Comparison of ENCODE assay signal across 8 cellular contexts in genomic region chr2:98607741-98608117, GRCh38. TPM values are rescaled to one million over a fixed set of nuclear protein-coding genes. Genes with fewer than 3 reads are reported as not detected.
DNase-seq lines count a peak whose midpoint lies in the region; ATAC-seq and TF ChIP-seq lines count a peak whose summit lies in the region.

No MANE protein-coding gene starts in this region.

- DNase-seq in central memory CD8-positive, alpha-beta T cell (ENCODE audit: low spot score in 2 of 2): no peak
- DNase-seq in lung (ENCODE audit: low spot score) (no peak), upper lobe of left lung (no peak), HUDEP-2 (lab: John Stamatoyannopoulos, UW; ENCODE audit: unreplicated experiment in 76 of 76) (no peak)

- TF ChIP-seq POLR2A in upper lobe of left lung (IDR thresholded peaks at IDR 0.05): no peak

- peak; percentile 10 for ATAC-seq in central memory CD8-positive, alpha-beta T cell (replicated peaks; ENCODE audit: extremely low read depth, poor library complexity, severe bottlenecking)
- ATAC-seq in lung (ENCODE audit: insufficient read depth, low FRiP score) (peak; percentile 8), upper lobe of left lung (ENCODE audit: low FRiP score in 2 of 2) (peak in 1 of 2 donors; percentile 23), GM21786 (IDR thresholded peaks at IDR 0.05; ENCODE audit: unreplicated experiment) (no peak), GM19467 (IDR thresholded peaks at IDR 0.05; ENCODE audit: unreplicated experiment) (no peak)

- no peaks in the 10 kb centered on the region for H3K27me3 Mint-ChIP-seq in IgD-negative memory B cell
- H3K27me3 Mint-ChIP-seq in central memory CD8-positive, alpha-beta T cell: no peaks in the 10 kb centered on the region

- peak overlapping the region; percentile 92 for H3K27ac ChIP-seq in C4-2B
- H3K27ac ChIP-seq in lung (ENCODE audit: low read depth in 1 of 2, low read length in 1 of 2): peak overlapping the region; percentile 96 to 98
- H3K27ac ChIP-seq in upper lobe of left lung: peak overlapping the region; percentile 94 to 99 (median 96)

- H3K9me3 Mint-ChIP-seq in IgD-negative memory B cell: no peaks in the 10 kb centered on the region
- no peaks in the 10 kb centered on the region for H3K9me3 Mint-ChIP-seq in central memory CD8-positive, alpha-beta T cell

- 4% methylated on average over 7 of the region's 7 CpGs for WGBS in lung, 2 donors
- WGBS in upper lobe of left lung, 2 donors: 4 to 9% methylated on average over 4 to 7 of the region's 7 CpGs

- TF ChIP-seq CTCF in C4-2B (conservative IDR thresholded peaks at IDR 0.05): no peak
- no peak for TF ChIP-seq CTCF in lung (IDR thresholded peaks at IDR 0.05; ENCODE audit: control extremely low read depth, extremely low read depth)
- no peak for TF ChIP-seq CTCF in upper lobe of left lung (IDR thresholded peaks at IDR 0.05)

- H3K4me1 ChIP-seq in lung (ENCODE audit: control insufficient read depth in 2 of 2, insufficient read depth in 2 of 2, low read length in 2 of 2) (peaks cover 8 to 16% of the 10 kb centered on the region in 2 donors), upper lobe of left lung (peaks cover 34 to 60% (median 40%) of the 10 kb centered on the region in 4 donors)

- H3K9me3 ChIP-seq in lung (ENCODE audit: control insufficient read depth in 2 of 2, insufficient read depth in 1 of 2, low read length in 1 of 2) (no peaks in the 10 kb centered on the region), upper lobe of left lung (no peaks in the 10 kb centered on the region)

- H3K4me1 Mint-ChIP-seq in IgD-negative memory B cell: peaks cover 41 to 52% (median 45%) of the 10 kb centered on the region in 3 donors
- peaks cover 62% of the 10 kb centered on the region for H3K4me1 Mint-ChIP-seq in central memory CD8-positive, alpha-beta T cell

- H3K36me3 Mint-ChIP-seq in IgD-negative memory B cell: no peaks in the 10 kb centered on the region
- H3K36me3 Mint-ChIP-seq in central memory CD8-positive, alpha-beta T cell (ENCODE audit: insufficient read depth): peaks cover 54% of the 10 kb centered on the region

- peaks cover 0 to 5% of the 10 kb centered on the region in 2 donors for H3K36me3 ChIP-seq in lung (ENCODE audit: control insufficient read depth in 2 of 2, insufficient read depth in 2 of 2, low read length in 2 of 2)
- H3K36me3 ChIP-seq in upper lobe of left lung: peaks cover 5 to 33% (median 15%) of the 10 kb centered on the region in 4 donors

- peak overlapping the region; percentile 92 to 99 (median 95) for H3K27ac Mint-ChIP-seq in IgD-negative memory B cell
- peak overlapping the region; percentile 76 for H3K27ac Mint-ChIP-seq in central memory CD8-positive, alpha-beta T cell (ENCODE audit: low read depth)

- peak overlapping the region; percentile 100 for H3K4me3 ChIP-seq in lung
- peak overlapping the region; percentile 75 to 89 (median 82) for H3K4me3 ChIP-seq in upper lobe of left lung

- H3K27me3 ChIP-seq in lung (ENCODE audit: control insufficient read depth, insufficient read depth) (no peaks in the 10 kb centered on the region), upper lobe of left lung (no peaks in the 10 kb centered on the region)

- TF ChIP-seq EP300 in upper lobe of left lung (IDR thresholded peaks at IDR 0.05): no peak

- H3K4me3 Mint-ChIP-seq in IgD-negative memory B cell: peak overlapping the region; percentile 85 to 97 (median 94)
- peak overlapping the region; percentile 94 for H3K4me3 Mint-ChIP-seq in central memory CD8-positive, alpha-beta T cell

RNA-seq across cellular contexts. Expression of gene COA5, which starts 0.6 kb away (rescaled TPM):
- polyA plus RNA-seq in IgD-negative memory B cell (34.0 TPM), lung (10 to 100 TPM; 20.2 to 60.7 TPM)
- total RNA-seq in lung (10 to 100 TPM; 27.7 to 49.5 TPM), upper lobe of left lung (10 to 100 TPM; 22.8 to 37.7 (median 27.0) TPM)

RNA-seq across cellular contexts. Expression of gene UNC50, which starts 0.7 kb away (rescaled TPM):
- 33.0 TPM for polyA plus RNA-seq in IgD-negative memory B cell
- 10 to 100 TPM; 36.4 to 38.2 TPM for total RNA-seq in lung
- polyA plus RNA-seq in lung: 10 to 100 TPM; 49.2 to 54.7 TPM
- total RNA-seq in upper lobe of left lung: 10 to 100 TPM; 28.3 to 65.2 (median 44.6) TPM

Comparison
In these comparisons a context has a peak if more than half of its experiments do, and no peak if none do; other contexts are left out.
1. ATAC-seq: peak in central memory CD8-positive, alpha-beta T cell (single experiment) and lung (single experiment); none in GM21786 (single experiment) and GM19467 (single experiment).
2. Peak in every context shown above with its lines, with median percentiles within 50 percentile points of each other: H3K27ac ChIP-seq.